In genomic region chr2:26951246-26951645, GRCh38 we compare ENCODE assay signal across 7 cellular contexts.
"Had no signal": no experiment of that assay in that cellular context is flagged by ENCODE, and none has a peak within 500 bp of the region (broad histone marks: within the 10 kb centered on the region; RNA-seq: fewer than 3 reads in every experiment).

No MANE protein-coding gene starts in this region.

- H3K27ac ChIP-seq: HL-60 had no signal

- H3K9me3 Mint-ChIP-seq: GM23338, H9, IgD-negative memory B cell had no signal

- H3K4me3 ChIP-seq: GM23338 had no signal

- H3K27ac Mint-ChIP-seq: GM23338, H9, IgD-negative memory B cell had no signal

- H3K36me3 Mint-ChIP-seq: IgD-negative memory B cell had no signal

- H3K4me3 Mint-ChIP-seq: GM23338, H9, IgD-negative memory B cell had no signal

- DNase-seq: H9, HCEC 1CT, KBM-7 had no signal

- ATAC-seq: GM23338, HepG2 had no signal

- H3K4me1 Mint-ChIP-seq: IgD-negative memory B cell had no signal
